In genomic region chr5:180655243-180655642, GRCh38 we compare ENCODE assay signal across 5 cellular contexts. TPM values are rescaled to one million over a fixed set of nuclear protein-coding genes. Genes with fewer than 3 reads are reported as not detected.
"Had no signal": no experiment of that assay in that cellular context is flagged by ENCODE, and none has a peak within 500 bp of the region (broad histone marks: within the 10 kb centered on the region; RNA-seq: fewer than 3 reads in every experiment).

No MANE protein-coding gene starts in this region.

RNA-seq across cellular contexts. Expression of gene FLT4, which starts 5.8 kb away (rescaled TPM):
- total RNA-seq: OCI-LY7, PC-3, PC-9, RPMI7951, SJSA1 had no signal
